Comparison of ENCODE assay signal across 12 cellular contexts in the genomic region with DNA sequence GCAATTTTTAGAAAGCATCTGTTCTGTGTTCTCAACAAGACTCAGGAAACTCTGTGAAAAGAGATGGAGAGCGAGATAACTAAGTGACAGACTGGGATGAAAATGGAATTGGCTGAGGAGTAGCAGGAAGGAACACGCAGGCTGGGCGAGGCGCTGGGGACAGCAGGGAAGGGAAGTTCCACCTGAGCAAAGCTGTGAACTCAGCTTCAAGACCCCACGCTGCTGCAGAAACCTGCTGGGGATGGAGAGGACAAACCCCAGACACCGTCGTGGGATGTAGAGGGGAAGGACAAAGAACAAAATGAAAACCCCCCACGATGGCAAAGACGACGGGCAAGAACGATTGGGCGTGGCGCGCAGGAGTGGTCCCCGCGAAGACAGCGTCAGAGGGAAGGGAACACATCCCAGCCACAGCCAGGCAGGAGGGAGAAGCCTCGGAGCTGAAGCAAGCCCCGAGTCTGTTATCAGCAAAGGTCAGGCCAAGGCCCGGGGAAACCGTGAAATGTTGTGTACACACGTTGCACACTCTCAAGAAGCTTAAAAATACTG.
"Had no signal": no experiment of that assay in that cellular context is flagged by ENCODE, and none has a peak within 500 bp of the region (broad histone marks: within the 10 kb centered on the region; RNA-seq: fewer than 3 reads in every experiment).

No MANE protein-coding gene starts in this region.

- H3K36me3 Mint-ChIP-seq: activated naive CD8-positive, alpha-beta T cell treated with anti-CD3 and anti-CD28 coated beads, Interleukin-2, amount 10 ng/mL, durations not matched to agents 7 days and 5 days had no signal

- H3K4me1 ChIP-seq: breast epithelium, foreskin keratinocyte, heart left ventricle, left ventricle myocardium inferior, pancreas, upper lobe of left lung had no signal

- H3K4me1 Mint-ChIP-seq: activated CD4-positive, alpha-beta T cell treated with anti-CD3 and anti-CD28 coated beads, Interleukin-2, amount 10 ng/mL, durations not matched to agents 7 days and 5 days; activated naive CD8-positive, alpha-beta T cell treated with anti-CD3 and anti-CD28 coated beads, Interleukin-2, amount 10 ng/mL, durations not matched to agents 7 days and 5 days had no signal

- H3K36me3 ChIP-seq: breast epithelium, heart left ventricle, left ventricle myocardium inferior, pancreas, upper lobe of left lung had no signal

- H3K27ac Mint-ChIP-seq: activated CD4-positive, alpha-beta T cell treated with anti-CD3 and anti-CD28 coated beads, Interleukin-2, amount 10 ng/mL, durations not matched to agents 7 days and 5 days; activated naive CD8-positive, alpha-beta T cell treated with anti-CD3 and anti-CD28 coated beads, Interleukin-2, amount 10 ng/mL, durations not matched to agents 7 days and 5 days had no signal

- H3K27ac ChIP-seq: breast epithelium, foreskin keratinocyte, heart left ventricle, left ventricle myocardium inferior, pancreas, skin epidermis, upper lobe of left lung had no signal

- H3K9me3 ChIP-seq: breast epithelium, heart left ventricle, left ventricle myocardium inferior, pancreas, upper lobe of left lung had no signal

- H3K4me3 Mint-ChIP-seq: activated CD4-positive, alpha-beta T cell treated with anti-CD3 and anti-CD28 coated beads, Interleukin-2, amount 10 ng/mL, durations not matched to agents 7 days and 5 days; activated naive CD8-positive, alpha-beta T cell treated with anti-CD3 and anti-CD28 coated beads, Interleukin-2, amount 10 ng/mL, durations not matched to agents 7 days and 5 days had no signal

- H3K9me3 Mint-ChIP-seq: activated CD4-positive, alpha-beta T cell treated with anti-CD3 and anti-CD28 coated beads, Interleukin-2, amount 10 ng/mL, durations not matched to agents 7 days and 5 days had no signal

- H3K27me3 ChIP-seq: foreskin keratinocyte, pancreas, upper lobe of left lung had no signal

- H3K4me3 ChIP-seq: breast epithelium, heart left ventricle, left ventricle myocardium inferior, pancreas, skin epidermis, upper lobe of left lung had no signal

- ATAC-seq: foreskin keratinocyte, heart left ventricle, pancreas had no signal

- DNase-seq: activated CD4-positive, alpha-beta T cell treated with anti-CD3 and anti-CD28 coated beads, Interleukin-2, amount 10 ng/mL, durations not matched to agents 7 days and 5 days; activated naive CD8-positive, alpha-beta T cell treated with anti-CD3 and anti-CD28 coated beads, Interleukin-2, amount 10 ng/mL, durations not matched to agents 7 days and 5 days; foreskin keratinocyte; left ventricle myocardium inferior; mesenchymal stem cell; nephron progenitor cell; T-helper 1 cell had no signal
